In the genomic region with DNA sequence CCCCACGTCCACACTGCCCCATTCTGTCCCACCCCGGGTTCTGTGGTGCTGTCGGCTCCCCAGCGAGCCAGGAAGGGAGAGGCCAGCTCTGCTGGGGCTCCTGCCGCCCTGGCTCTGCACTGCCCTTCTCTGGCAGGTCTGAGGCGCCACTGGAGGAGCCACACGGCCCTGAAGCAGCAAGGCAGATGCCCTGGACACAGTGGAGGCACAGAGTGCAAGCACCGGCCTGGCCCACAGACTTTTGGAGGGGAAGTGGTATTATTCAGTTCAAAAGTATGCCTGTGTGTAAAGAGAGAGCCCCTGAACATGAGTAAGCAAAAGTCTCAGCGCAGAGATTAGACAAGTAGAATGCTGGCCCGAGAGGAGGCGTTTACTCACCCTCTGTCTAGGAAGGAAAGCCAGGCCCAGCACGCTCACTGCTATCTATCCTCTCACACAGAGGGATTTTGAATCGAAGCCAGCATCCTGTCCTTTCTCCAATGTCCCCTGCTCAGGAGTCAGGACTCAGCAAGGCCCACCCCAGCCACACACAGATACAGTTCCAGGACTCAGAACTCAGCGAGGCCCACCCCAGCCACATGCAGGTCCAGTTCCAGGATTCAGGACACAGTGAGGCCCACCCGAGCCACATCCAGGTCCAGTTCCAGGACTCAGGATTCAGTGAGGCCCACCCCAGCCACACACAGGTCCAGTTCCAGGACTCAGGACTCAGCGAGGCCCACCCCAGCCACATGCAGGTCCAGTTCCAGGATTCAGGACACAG, we compare ENCODE assay signal across 8 cellular contexts.
A peak's percentile ranks its signal among the peaks of the same experiment; 100 is the strongest.
DNase-seq lines count a peak whose midpoint lies in the region; ATAC-seq, FAIRE-seq and TF ChIP-seq lines count a peak whose summit lies in the region.

No MANE protein-coding gene starts in this region.

- peak; percentile 13; the same call in 1 of the 3 replicates for TF ChIP-seq CTCF in A549 (IDR thresholded peaks at IDR 0.05)

- peak; percentile 76 to 84 for ATAC-seq in A549
- no peak for ATAC-seq in GM21786 (IDR thresholded peaks at IDR 0.05; ENCODE audit: unreplicated experiment)

- DNase-seq in A549 (ENCODE audit: low read depth in 1 of 2, low spot score in 1 of 2) (peak; percentile 72 to 86), NCI-H460 (ENCODE audit: extremely low read depth, low read depth) (peak; percentile 43), dedifferentiated amniotic fluid mesenchymal stem cell (ENCODE audit: extremely low spot score) (peak; percentile 97), mucosa of gallbladder (ENCODE audit: low spot score) (peak; percentile 30), COLO668 (lab: John Stamatoyannopoulos, UW; ENCODE audit: unreplicated experiment) (no peak)
- DNase-seq in T-helper 2 cell treated with Interferon-gamma antibody and Interleukin-4, amounts not matched to agents 5 μg/mL and 100 μg/mL, for 36 hours (ENCODE audit: low spot score) = no peak
- no peak for DNase-seq in stimulated activated CD4-positive, alpha-beta T cell treated with anti-CD3 and anti-CD28 coated beads, Interleukin-4, amount 100 ng/mL, for 1 hour

- peaks cover 4% of the 10 kb centered on the region for H3K27me3 Mint-ChIP-seq in T-helper 2 cell treated with Interferon-gamma antibody and Interleukin-4, amounts not matched to agents 5 μg/mL and 100 μg/mL, for 36 hours (ENCODE audit: low read depth)

- 8% methylated on average over 9 of the region's 16 CpGs for WGBS in A549 (ENCODE audit: missing lambda C conversion rate)

- FAIRE-seq in A549 (lab: Jason Lieb, UNC) = no peak

- no peak overlapping the region for H3K4me3 Mint-ChIP-seq in T-helper 2 cell treated with Interferon-gamma antibody and Interleukin-4, amounts not matched to agents 5 μg/mL and 100 μg/mL, for 36 hours

- peaks cover 4% of the 10 kb centered on the region for H3K4me1 Mint-ChIP-seq in T-helper 2 cell treated with Interferon-gamma antibody and Interleukin-4, amounts not matched to agents 5 μg/mL and 100 μg/mL, for 36 hours (ENCODE audit: low read depth)

- peaks cover 3% of the 10 kb centered on the region; the same call in 1 of the 3 replicates for H3K9me3 ChIP-seq in A549

- peak overlapping the region; percentile 7; the same call in 1 of the 3 replicates for H3K4me3 ChIP-seq in A549

- TF ChIP-seq EP300 in A549 (IDR thresholded peaks at IDR 0.05) = peak in 1 of 2 experiments; percentile 29; a peak in 1 of 5 replicates

- no peaks in the 10 kb centered on the region for H3K36me3 Mint-ChIP-seq in T-helper 2 cell treated with Interferon-gamma antibody and Interleukin-4, amounts not matched to agents 5 μg/mL and 100 μg/mL, for 36 hours (ENCODE audit: low read depth)

- H3K9me3 Mint-ChIP-seq in T-helper 2 cell treated with Interferon-gamma antibody and Interleukin-4, amounts not matched to agents 5 μg/mL and 100 μg/mL, for 36 hours = peaks cover 4% of the 10 kb centered on the region

- peak; percentile 16; the same call in 1 of the 2 replicates for TF ChIP-seq POLR2A in A549 (IDR thresholded peaks at IDR 0.05; ENCODE audit: low read length)

- POLR2A ChIA-PET in A549 (lab: Yijun Ruan, JAX) = interaction anchor here (0.8 to 1.7 kb wide), 8 partner anchors 10 to 375 kb away, joined by 3 to 18 read pairs (median 5); a partner anchor contains a TSS

- peaks cover 64% of the 10 kb centered on the region for H3K4me1 ChIP-seq in A549

- TF ChIP-seq RAD21 in A549 (conservative IDR thresholded peaks at IDR 0.05 in 1 of 2, IDR thresholded peaks at IDR 0.05 in 1 of 2) = peak; percentile 12 to 46; a peak in 2 of 5 replicates

- CTCF ChIA-PET in A549 (lab: Yijun Ruan, JAX) = interaction anchor here (0.9 to 2.1 kb wide), 16 partner anchors 8 to 360 kb away, joined by 3 to 20 read pairs (median 4); no protein-coding TSS in a partner anchor

- H3K27ac Mint-ChIP-seq in T-helper 2 cell treated with Interferon-gamma antibody and Interleukin-4, amounts not matched to agents 5 μg/mL and 100 μg/mL, for 36 hours = no peak overlapping the region

- peak overlapping the region; percentile 79 for H3K4me2 ChIP-seq in A549

- H3K27ac ChIP-seq in A549 = peak overlapping the region; percentile 93 to 98

TF ChIP-seq in A549, 52 proteins besides CTCF, POLR2A, EP300 and RAD21:
- TF ChIP-seq RNF2 (IDR thresholded peaks at IDR 0.05; ENCODE audit: borderline replicate concordance, low read depth) = no peak
- peak; percentile 64; the same call in 1 of the 2 replicates for TF ChIP-seq GATA3 (IDR thresholded peaks at IDR 0.05; ENCODE audit: borderline replicate concordance)
- TF ChIP-seq SMC3 (IDR thresholded peaks at IDR 0.05) = peak; percentile 15; the same call in 2 of the 3 replicates
- TF ChIP-seq FOXS1 (CRISPR knock-in tag; IDR thresholded peaks at IDR 0.05) = peak; percentile 71; the same call in 1 of the 2 replicates
- peak; percentile 55; the same call in 1 of the 2 replicates for TF ChIP-seq FOSL2 (IDR thresholded peaks at IDR 0.05)
- TF ChIP-seq FOSL2 (CRISPR knock-in tag; IDR thresholded peaks at IDR 0.05) = peak; percentile 75
- TF ChIP-seq, protein P1, sequence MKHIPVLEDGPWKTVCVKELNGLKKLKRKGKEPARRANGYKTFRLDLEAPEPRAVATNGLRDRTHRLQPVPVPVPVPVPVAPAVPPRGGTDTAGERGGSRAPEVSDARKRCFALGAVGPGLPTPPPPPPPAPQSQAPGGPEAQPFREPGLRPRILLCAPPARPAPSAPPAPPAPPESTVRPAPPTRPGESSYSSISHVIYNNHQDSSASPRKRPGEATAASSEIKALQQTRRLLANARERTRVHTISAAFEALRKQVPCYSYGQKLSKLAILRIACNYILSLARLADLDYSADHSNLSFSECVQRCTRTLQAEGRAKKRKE (CRISPR knock-in tag; IDR thresholded peaks at IDR 0.05; ENCODE audit: low read depth) = peak; percentile 70; the same call in 1 of the 2 replicates
- peak; percentile 59 for TF ChIP-seq NFE2L2 (conservative IDR thresholded peaks at IDR 0.05; ENCODE audit: low read length)
- no peak for TF ChIP-seq ZNF302 (CRISPR knock-in tag; IDR thresholded peaks at IDR 0.05)
- peak; percentile 90 for TF ChIP-seq MAFK (IDR thresholded peaks at IDR 0.05; ENCODE audit: partially characterized antibody)
- TF ChIP-seq, protein P2, sequence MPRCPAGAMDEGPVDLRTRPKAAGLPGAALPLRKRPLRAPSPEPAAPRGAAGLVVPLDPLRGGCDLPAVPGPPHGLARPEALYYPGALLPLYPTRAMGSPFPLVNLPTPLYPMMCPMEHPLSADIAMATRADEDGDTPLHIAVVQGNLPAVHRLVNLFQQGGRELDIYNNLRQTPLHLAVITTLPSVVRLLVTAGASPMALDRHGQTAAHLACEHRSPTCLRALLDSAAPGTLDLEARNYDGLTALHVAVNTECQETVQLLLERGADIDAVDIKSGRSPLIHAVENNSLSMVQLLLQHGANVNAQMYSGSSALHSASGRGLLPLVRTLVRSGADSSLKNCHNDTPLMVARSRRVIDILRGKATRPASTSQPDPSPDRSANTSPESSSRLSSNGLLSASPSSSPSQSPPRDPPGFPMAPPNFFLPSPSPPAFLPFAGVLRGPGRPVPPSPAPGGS (IDR thresholded peaks at IDR 0.05) = no peak
- no peak for TF ChIP-seq HOXB5 (CRISPR knock-in tag; IDR thresholded peaks at IDR 0.05)
- TF ChIP-seq RARB (CRISPR knock-in tag; IDR thresholded peaks at IDR 0.05) = no peak
- 0 out of 2 replicates have a peak, but pooled peaks have one; percentile 21 for TF ChIP-seq MAZ (IDR thresholded peaks at IDR 0.05; ENCODE audit: borderline replicate concordance, low read depth, low read length)
- peak; percentile 49; the same call in 1 of the 2 replicates for TF ChIP-seq HOXA7 (CRISPR knock-in tag; IDR thresholded peaks at IDR 0.05)
- TF ChIP-seq JUN (IDR thresholded peaks at IDR 0.05) = peak in 1 of 2 experiments; percentile 60; a peak in 2 of 5 replicates
- peak; percentile 66 for TF ChIP-seq JUNB (IDR thresholded peaks at IDR 0.05)
- TF ChIP-seq HOXB13 (CRISPR knock-in tag; IDR thresholded peaks at IDR 0.05; ENCODE audit: low read depth) = peak; percentile 80; the same call in 1 of the 2 replicates
- TF ChIP-seq, protein P3, sequence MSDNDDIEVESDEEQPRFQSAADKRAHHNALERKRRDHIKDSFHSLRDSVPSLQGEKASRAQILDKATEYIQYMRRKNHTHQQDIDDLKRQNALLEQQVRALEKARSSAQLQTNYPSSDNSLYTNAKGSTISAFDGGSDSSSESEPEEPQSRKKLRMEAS (IDR thresholded peaks at IDR 0.05) = peak; percentile 84
- TF ChIP-seq KDM5A (IDR thresholded peaks at IDR 0.05) = no peak

Comparison
In these comparisons a context has a peak if more than half of its experiments do, and no peak if none do; other contexts are left out.
1. DNase-seq: peak in A549 (2 of 2), NCI-H460 (single experiment), dedifferentiated amniotic fluid mesenchymal stem cell (single experiment) and mucosa of gallbladder (single experiment); none in COLO668 (single experiment), T-helper 2 cell treated with Interferon-gamma antibody and Interleukin-4, amounts not matched to agents 5 μg/mL and 100 μg/mL, for 36 hours (single experiment) and stimulated activated CD4-positive, alpha-beta T cell treated with anti-CD3 and anti-CD28 coated beads, Interleukin-4, amount 100 ng/mL, for 1 hour (single experiment).